In genomic region chr17:31008374-31009035, GRCh38 we compare ENCODE assay signal across 8 cellular contexts. TPM values are rescaled to one million over a fixed set of nuclear protein-coding genes. Genes with fewer than 3 reads are reported as not detected.
DNase-seq lines count a peak whose midpoint lies in the region; TF ChIP-seq lines count a peak whose summit lies in the region.

No MANE protein-coding gene starts in this region.

- no peak overlapping the region for H3K4me2 ChIP-seq in PC-9

- H3K36me3 ChIP-seq in ectodermal cell (ENCODE audit: control insufficient read depth, insufficient read depth, low read length): no peaks in the 10 kb centered on the region
- no peaks in the 10 kb centered on the region for H3K36me3 ChIP-seq in liver (ENCODE audit: control insufficient read depth in 4 of 4, insufficient read depth in 3 of 4, low read depth in 1 of 4, low read length in 3 of 4)
- no peaks in the 10 kb centered on the region for H3K36me3 ChIP-seq in PC-9 (ENCODE audit: low read depth)

- H2AFZ ChIP-seq in PC-9: no peak overlapping the region

- no TSS peak for BruUV-seq in PC-9 (replicated peaks; lab: Mats Ljungman, UMichigan)

- intact Hi-C loops in PC-9 (cut with micrococcal nuclease; ENCODE audit: unreplicated experiment): no loop called here

- 1% methylated on average over 65 of the region's 65 CpGs for WGBS in ectodermal cell, 2 experiments
- WGBS in liver: 3% methylated on average over 65 of the region's 65 CpGs

- H3K27ac ChIP-seq in ectodermal cell (ENCODE audit: insufficient read depth, low read depth, low read length, poor library complexity, severe bottlenecking) (no peak overlapping the region), liver (ENCODE audit: low read depth in 1 of 2, low read length in 2 of 2) (peak overlapping the region in 1 of 2 donors; percentile 46), PC-9 (no peak overlapping the region)

- H3K9ac ChIP-seq in liver (ENCODE audit: low read depth in 1 of 2, low read length in 2 of 2): peak overlapping the region; percentile 22 to 42

- no peak for TF ChIP-seq POLR2A in NB4 (IDR thresholded peaks at IDR 0.05; ENCODE audit: extremely low read depth, insufficient read length)

- CTCF ChIA-PET in PC-9 (lab: Charles Lee): interaction anchor here (0.5 kb wide), 1 partner anchor 614 kb away, joined by 3 read pairs; no protein-coding TSS in a partner anchor

- H3K79me2 ChIP-seq in PC-9 (ENCODE audit: low read depth): no peaks in the 10 kb centered on the region

- TF ChIP-seq CTCF in NB4 (IDR thresholded peaks at IDR 0.05; ENCODE audit: low read depth, low read length) (no peak), liver (IDR thresholded peaks at IDR 0.05; ENCODE audit: low read depth, low read length, missing input control) (no peak), PC-9 (conservative IDR thresholded peaks at IDR 0.05) (no peak)

- H3K4me3 ChIP-seq in NB4 (ENCODE audit: low read depth, low read length): no peak overlapping the region
- H3K4me3 ChIP-seq in ectodermal cell (ENCODE audit: insufficient read depth, low read depth, low read length): peak overlapping the region; percentile 40
- peak overlapping the region; percentile 27 to 65 (median 63) for H3K4me3 ChIP-seq in liver (ENCODE audit: low read depth in 1 of 3, low read length in 3 of 3)
- H3K4me3 ChIP-seq in PC-9: no peak overlapping the region

- H3K9me3 ChIP-seq in ectodermal cell (ENCODE audit: control insufficient read depth, low read length) (no peaks in the 10 kb centered on the region), liver (ENCODE audit: control insufficient read depth in 4 of 4, low read length in 3 of 4) (no peaks in the 10 kb centered on the region), PC-9 (ENCODE audit: insufficient read depth, low read depth) (no peaks in the 10 kb centered on the region)

- H3F3A ChIP-seq in PC-9 (ENCODE audit: insufficient read depth, low read depth): no peaks in the 10 kb centered on the region

- TF ChIP-seq RAD21 in liver (IDR thresholded peaks at IDR 0.05): peak in 1 of 2 donors; percentile 36

- POLR2A ChIA-PET in PC-9 (lab: Charles Lee; ENCODE audit: unreplicated experiment): interaction anchor here (0.7 kb wide), 1 partner anchor 86 kb away, joined by 7 read pairs; no protein-coding TSS in a partner anchor

- DNase-seq in DMS 273 (lab: John Stamatoyannopoulos, UW; ENCODE audit: unreplicated experiment) (peak; percentile 85), DMS 273 treated with DMSO at 0.1 percent for 48 hours (lab: John Stamatoyannopoulos, UW) (no peak), NB4 (ENCODE audit: low read depth) (peak; percentile 59), PC-9 (no peak)
- DNase-seq in activated CD4-positive, alpha-beta T cell treated with anti-CD3 and anti-CD28 coated beads, Interleukin-2, amount 50 U/mL, for 48 hours: peak; percentile 61
- peak; percentile 54 to 63 for DNase-seq in stimulated activated CD4-positive, alpha-beta T cell treated with anti-CD3 and anti-CD28 coated beads, Interleukin-2, amount 100 ng/mL, for 24 hours

- no peaks in the 10 kb centered on the region for H3K4me1 ChIP-seq in ectodermal cell (ENCODE audit: control insufficient read depth, insufficient read depth, low read length)
- peaks cover 3 to 8% (median 4%) of the 10 kb centered on the region in 4 donors for H3K4me1 ChIP-seq in liver (ENCODE audit: control insufficient read depth in 4 of 4, insufficient read depth in 4 of 4, low read length in 3 of 4)
- no peaks in the 10 kb centered on the region for H3K4me1 ChIP-seq in PC-9 (replicated peaks; ENCODE audit: insufficient read depth)

- peaks cover 32% of the 10 kb centered on the region for H3K27me3 ChIP-seq in ectodermal cell (ENCODE audit: control insufficient read depth, insufficient read depth, low read length, poor library complexity, severe bottlenecking)
- H3K27me3 ChIP-seq in liver (ENCODE audit: control insufficient read depth in 4 of 4, insufficient read depth in 4 of 4, low read length in 3 of 4): no peaks in the 10 kb centered on the region
- H3K27me3 ChIP-seq in PC-9 (ENCODE audit: insufficient read depth, low read depth): no peaks in the 10 kb centered on the region

- H3K9me2 ChIP-seq in PC-9 (ENCODE audit: insufficient read depth): no peaks in the 10 kb centered on the region

- H4K20me1 ChIP-seq in PC-9 (ENCODE audit: insufficient read depth): no peaks in the 10 kb centered on the region

TF ChIP-seq in liver, 16 proteins besides CTCF, POLR2A, EP300 and RAD21:
- TF ChIP-seq EGR1 (IDR thresholded peaks at IDR 0.05; ENCODE audit: low read depth in 2 of 2) (no peak), FOXA2 (IDR thresholded peaks at IDR 0.05) (no peak), REST (IDR thresholded peaks at IDR 0.05) (no peak), ATF3 (IDR thresholded peaks at IDR 0.05) (no peak), RXRA (IDR thresholded peaks at IDR 0.05) (no peak), GABPA (IDR thresholded peaks at IDR 0.05 in 1 of 2, conservative IDR thresholded peaks at IDR 0.05 in 1 of 2) (no peak), JUND (IDR thresholded peaks at IDR 0.05) (no peak), YY1 (IDR thresholded peaks at IDR 0.05) (no peak), HNF4G (IDR thresholded peaks at IDR 0.05) (no peak), ZBTB33 (IDR thresholded peaks at IDR 0.05) (no peak), SP1 (IDR thresholded peaks at IDR 0.05) (no peak), HNF4A (conservative IDR thresholded peaks at IDR 0.05) (no peak), MAX (IDR thresholded peaks at IDR 0.05) (no peak), TAF1 (conservative IDR thresholded peaks at IDR 0.05) (no peak), NR2F2 (IDR thresholded peaks at IDR 0.05) (no peak), FOXA1 (IDR thresholded peaks at IDR 0.05) (no peak)
TF ChIP-seq in liver: peak in this region for 0.

RNA-seq across cellular contexts. Expression of gene RNF135, which starts 37.7 kb away (rescaled TPM):
- polyA plus RNA-seq in ectodermal cell (2013, experiment 1 of 4): 15.0 TPM
- polyA plus RNA-seq in ectodermal cell (2013, experiment 2 of 4): 11.6 TPM
- polyA plus RNA-seq in ectodermal cell (2013, experiment 3 of 4): 11.2 TPM
- polyA plus RNA-seq in ectodermal cell (2013, experiment 4 of 4): 13.1 TPM
- total RNA-seq in liver: 1 to 10 TPM; 4.0 to 5.5 TPM
- polyA plus RNA-seq in liver: 1 to 10 TPM; 3.4 to 3.5 TPM
- 22.9 and 23.4 TPM in 2 replicates for total RNA-seq in PC-9 (2021)

Comparison
In these comparisons a context has a peak if more than half of its experiments do, and no peak if none do; other contexts are left out.
1. DNase-seq: peak in DMS 273 (single experiment), NB4 (single experiment), activated CD4-positive, alpha-beta T cell treated with anti-CD3 and anti-CD28 coated beads, Interleukin-2, amount 50 U/mL, for 48 hours (2 of 2) and stimulated activated CD4-positive, alpha-beta T cell treated with anti-CD3 and anti-CD28 coated beads, Interleukin-2, amount 100 ng/mL, for 24 hours (2 of 2); none in DMS 273 treated with DMSO at 0.1 percent for 48 hours (single experiment) and PC-9 (0 of 2).
2. H3K4me3 ChIP-seq: peak in ectodermal cell (single experiment) and liver (3 of 3); none in NB4 (single experiment) and PC-9 (single experiment).